ENCODE assay signal across 1 cellular context in genomic region chr6:20678831-20679352, GRCh38.
TF ChIP-seq lines count a peak whose summit lies in the region.

No MANE protein-coding gene starts in this region.

TF ChIP-seq in WTC11, 78 proteins besides CTCF, POLR2A, EP300 and RAD21 (continued from another document):
- no peak for TF ChIP-seq ZMAT4 (CRISPR knock-in tag; IDR thresholded peaks at IDR 0.05)
